7 cellular contexts compared by ENCODE assay signal in the genomic region with DNA sequence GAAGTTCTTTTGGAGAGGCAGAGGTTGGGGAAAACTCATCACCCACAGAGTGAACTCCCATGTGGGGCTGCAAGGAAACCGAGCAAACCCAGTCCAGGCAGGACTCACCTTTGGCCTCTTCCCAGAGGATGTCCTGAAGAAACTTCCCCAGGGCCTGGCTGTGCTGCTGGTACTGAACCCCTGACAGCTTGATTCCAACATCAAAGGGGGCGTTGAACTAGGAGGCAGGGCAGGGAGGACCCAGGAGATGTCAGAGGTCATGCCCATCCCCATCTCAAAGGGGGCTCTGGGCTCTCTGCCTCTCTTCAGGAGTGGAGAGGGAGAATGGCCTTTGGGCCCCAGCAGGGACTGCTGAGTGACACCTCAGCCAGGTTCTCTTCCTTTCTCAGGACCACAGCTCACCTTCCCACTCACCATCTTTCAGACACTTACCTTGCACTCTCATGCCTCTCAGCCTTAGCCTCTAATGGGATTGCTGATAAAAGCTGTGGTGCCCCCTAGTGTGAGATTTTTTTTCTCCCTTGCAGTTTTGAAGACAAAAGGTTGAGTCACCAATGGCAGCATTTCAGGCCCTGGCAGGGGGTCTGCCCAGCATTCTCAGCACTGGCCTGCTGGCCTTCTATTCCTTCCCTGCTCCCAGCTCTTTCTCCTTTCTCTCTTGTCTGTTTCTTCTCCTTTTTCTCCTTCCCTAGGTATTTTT. TPM values are rescaled to one million over a fixed set of nuclear protein-coding genes. Genes with fewer than 3 reads are reported as not detected.
DNase-seq lines count a peak whose midpoint lies in the region; ATAC-seq, FAIRE-seq and TF ChIP-seq lines count a peak whose summit lies in the region.

No MANE protein-coding gene starts in this region.

- intact Hi-C loops in K562 (cut with micrococcal nuclease): no loop called here

- no peaks in the 10 kb centered on the region for H3K9me3 ChIP-seq in K562 (replicated peaks; ENCODE audit: control insufficient read depth, insufficient read depth, low read depth, low read length)
- H3K9me3 ChIP-seq in lung (ENCODE audit: control insufficient read depth in 2 of 2, insufficient read depth in 1 of 2, low read length in 1 of 2): no peaks in the 10 kb centered on the region

- TF ChIP-seq EP300 in K562 (IDR thresholded peaks at IDR 0.05; ENCODE audit: low read length): no peak

- H2AFZ ChIP-seq in K562 (ENCODE audit: low read depth, low read length): no peak overlapping the region

- no peaks in the 10 kb centered on the region for H4K20me1 ChIP-seq in K562 (replicated peaks; ENCODE audit: control insufficient read depth, insufficient read depth, low read length)

- H3K27ac ChIP-seq in K562 (ENCODE audit: extremely low read depth, low read depth, low read length): no peak overlapping the region
- no peak overlapping the region for H3K27ac ChIP-seq in lung (ENCODE audit: low read depth in 1 of 2, low read length in 1 of 2)

- POLR2A ChIA-PET in K562 (lab: Yijun Ruan, JAX): interaction anchor here (0.6 to 1.6 kb wide), 6 partner anchors 10 to 51 kb away, joined by 3 to 6 read pairs (median 4); no protein-coding TSS in a partner anchor

- CTCF ChIA-PET in K562 (lab: Yijun Ruan, JAX; ENCODE audit: low intra/inter-chr PET ratio): no interaction called here

- no TSS peak for BruUV-seq in K562 (replicated peaks; lab: Mats Ljungman, UMichigan)

- no peak; the same call in 1 of the 2 replicates for TF ChIP-seq POLR2A in K562 (conservative IDR thresholded peaks at IDR 0.05)

- ATAC-seq in K562: no peak
- ATAC-seq in lung (ENCODE audit: insufficient read depth, low FRiP score): no peak
- no peak for ATAC-seq in GM18498 (IDR thresholded peaks at IDR 0.05; ENCODE audit: unreplicated experiment)
- ATAC-seq in GM19455 (IDR thresholded peaks at IDR 0.05; ENCODE audit: unreplicated experiment): no peak

- WGBS in K562 (ENCODE audit: insufficient coverage, low coverage, missing lambda C conversion rate): 61% methylated on average over 2 of the region's 2 CpGs
- WGBS in lung, 2 donors: 76 to 84% methylated on average over 2 of the region's 2 CpGs

- H3K36me3 ChIP-seq in K562 (ENCODE audit: control insufficient read depth, insufficient read depth, low read length) (peaks cover 42% of the 10 kb centered on the region; the same call in 2 of the 3 replicates), lung (ENCODE audit: control insufficient read depth in 2 of 2, insufficient read depth in 2 of 2, low read length in 2 of 2) (peaks cover 0 to 17% of the 10 kb centered on the region in 2 donors)

- TF ChIP-seq CTCF in GM10266 (IDR thresholded peaks at IDR 0.05; ENCODE audit: control insufficient read depth, insufficient read depth, low read depth, missing control alignments) (peak; percentile 53), K562 (IDR thresholded peaks at IDR 0.05 in 2 of 3, conservative IDR thresholded peaks at IDR 0.05 in 1 of 3; ENCODE audit: insufficient read depth in 2 of 3, low read depth in 1 of 3, low read length in 3 of 3) (no peak), lung (IDR thresholded peaks at IDR 0.05; ENCODE audit: control extremely low read depth, extremely low read depth) (no peak)

- DNase-seq in GM10266 (ENCODE audit: extremely low spot score) (peak; percentile 38), NCI-H1092 treated with DMSO at 0.1 percent for 48 hours (lab: John Stamatoyannopoulos, UW) (peak; percentile 61), K562 (ENCODE audit: extremely low read depth in 1 of 4, low spot score in 3 of 4) (no peak), lung (ENCODE audit: low spot score) (peak; percentile 55), UCSD-AML1 (lab: John Stamatoyannopoulos, UW; ENCODE audit: unreplicated experiment) (no peak)

- no peaks in the 10 kb centered on the region for H3K27me3 ChIP-seq in K562 (ENCODE audit: control insufficient read depth in 2 of 2, insufficient read depth in 2 of 2, low read length in 2 of 2)
- no peaks in the 10 kb centered on the region for H3K27me3 ChIP-seq in lung (ENCODE audit: control insufficient read depth, insufficient read depth)

- no peak for TF ChIP-seq RAD21 in K562 (CRISPR knock-in tag; conservative IDR thresholded peaks at IDR 0.05 in 1 of 2, IDR thresholded peaks at IDR 0.05 in 1 of 2)

- no peaks in the 10 kb centered on the region for H3K9me1 ChIP-seq in K562 (ENCODE audit: control insufficient read depth, insufficient read depth, low read length)

- H3K4me2 ChIP-seq in K562 (ENCODE audit: insufficient read depth, low read length): no peak overlapping the region

- no peak overlapping the region for H3K9ac ChIP-seq in K562 (ENCODE audit: insufficient read depth in 1 of 2, low read depth in 2 of 2, low read length in 2 of 2)

- H3K4me3 ChIP-seq in K562 (no peak overlapping the region), lung (no peak overlapping the region)

- peaks cover 0 to 3% of the 10 kb centered on the region in 2 experiments; a peak in 2 of 5 replicates for H3K4me1 ChIP-seq in K562 (replicated peaks in 1 of 2; ENCODE audit: control insufficient read depth in 2 of 2, insufficient read depth in 2 of 2, low read length in 2 of 2)
- no peaks in the 10 kb centered on the region for H3K4me1 ChIP-seq in lung (ENCODE audit: control insufficient read depth in 2 of 2, insufficient read depth in 2 of 2, low read length in 2 of 2)

- no peak for FAIRE-seq in K562 (lab: Jason Lieb, UNC)

- in situ Hi-C loops in K562 (cut with MboI): no loop called here

- no peaks in the 10 kb centered on the region for H3K79me2 ChIP-seq in K562 (ENCODE audit: control insufficient read depth, insufficient read depth, low read length)

RNA-seq across cellular contexts. Expression of a gene that starts 6.0 kb away (rescaled TPM):
- 1.2 and 1.5 TPM in 2 replicates for total RNA-seq in K562 (2011; cell fraction: chromatin; rRNA removed; ENCODE audit: low replicate concordance)
- 0.83 and 1.1 TPM in 2 replicates for total RNA-seq in K562 (2011; cell fraction: nucleolus; rRNA removed)
- 0.84 and 1.6 TPM in 2 replicates for total RNA-seq in K562 (2011; cell fraction: nucleoplasm; rRNA removed)
- total RNA-seq in K562 (2014; rRNA removed): 0.45 TPM in 1 of 2 replicates, not detected in the other
- not detected in 2 replicates for total RNA-seq in K562 (2014; rRNA removed; fragmentation: Illumina TruSeq; extraction: Trizol)
- total RNA-seq in K562 (2015; rRNA removed; fragmentation: Illumina TruSeq; extraction: Trizol): 0.60 TPM in 1 of 2 replicates, not detected in the other
- 0.29 and 0.34 TPM in 2 replicates for total RNA-seq in K562 (2021)
- polyA plus RNA-seq in K562 (2011; rRNA removed): 0.08 and 0.09 TPM in 2 replicates
- 0.06 TPM in 1 of 2 replicates, not detected in the other for polyA plus RNA-seq in K562 (2011; cell fraction: cytosol; rRNA removed)
- polyA plus RNA-seq in K562 (2011; cell fraction: nucleus; rRNA removed): 0.35 and 0.75 TPM in 2 replicates
- polyA plus RNA-seq in K562 (2012): 0.51 and 0.53 TPM in 2 replicates
- 0.15 TPM in 1 of 2 replicates, not detected in the other for polyA plus RNA-seq in K562 (2014; fragmentation: Illumina TruSeq; extraction: Trizol)
- polyA plus RNA-seq in K562 (2014; fragmentation: Nextera tagmentation; extraction: Ambion mirVana): not detected
- 0.16 and 0.19 TPM in 2 replicates for polyA plus RNA-seq in K562 (2014; rRNA removed)
- polyA minus RNA-seq in K562 (2011; rRNA and poly(A)+ RNA removed): 0.21 TPM in 1 of 2 replicates, not detected in the other
- polyA minus RNA-seq in K562 (2011; cell fraction: cytosol; rRNA and poly(A)+ RNA removed): not detected in 2 replicates
- polyA minus RNA-seq in K562 (2011; cell fraction: nucleus; rRNA and poly(A)+ RNA removed): 0.22 TPM in 1 of 2 replicates, not detected in the other
- total RNA-seq in lung: 10 to 100 TPM in 1 of 2 donors, 1 to 10 TPM in 1; 7.6 to 28.2 TPM
- 10 to 100 TPM in 1 of 2 donors, 1 to 10 TPM in 1; 5.4 to 13.7 TPM for polyA plus RNA-seq in lung

RNA-seq across cellular contexts. Expression of a gene that starts 34.2 kb away (rescaled TPM):
- total RNA-seq in K562 (2011; cell fraction: chromatin; rRNA removed; ENCODE audit: low replicate concordance): 285 and 425 TPM in 2 replicates
- 250 and 265 TPM in 2 replicates for total RNA-seq in K562 (2011; cell fraction: nucleolus; rRNA removed)
- 278 and 337 TPM in 2 replicates for total RNA-seq in K562 (2011; cell fraction: nucleoplasm; rRNA removed)
- total RNA-seq in K562 (2014; rRNA removed): 256 and 318 TPM in 2 replicates
- 124 and 145 TPM in 2 replicates for total RNA-seq in K562 (2014; rRNA removed; fragmentation: Illumina TruSeq; extraction: Trizol)
- total RNA-seq in K562 (2015; rRNA removed; fragmentation: Illumina TruSeq; extraction: Trizol): 192 and 196 TPM in 2 replicates
- total RNA-seq in K562 (2021): 199 and 209 TPM in 2 replicates
- 199 and 308 TPM in 2 replicates for polyA plus RNA-seq in K562 (2011; rRNA removed)
- polyA plus RNA-seq in K562 (2011; cell fraction: cytosol; rRNA removed): 331 and 334 TPM in 2 replicates
- 250 and 306 TPM in 2 replicates for polyA plus RNA-seq in K562 (2011; cell fraction: nucleus; rRNA removed)
- 186 and 201 TPM in 2 replicates for polyA plus RNA-seq in K562 (2012)
- polyA plus RNA-seq in K562 (2014; fragmentation: Illumina TruSeq; extraction: Trizol): 274 and 284 TPM in 2 replicates
- polyA plus RNA-seq in K562 (2014; fragmentation: Nextera tagmentation; extraction: Ambion mirVana): 100 to 1,000 TPM in 1 of 2 experiments, 10 to 100 TPM in 1; 71.5 to 116 TPM
- polyA plus RNA-seq in K562 (2014; rRNA removed): 152 and 181 TPM in 2 replicates
- polyA minus RNA-seq in K562 (2011; rRNA and poly(A)+ RNA removed): 268 and 286 TPM in 2 replicates
- polyA minus RNA-seq in K562 (2011; cell fraction: cytosol; rRNA and poly(A)+ RNA removed): 204 and 250 TPM in 2 replicates
- polyA minus RNA-seq in K562 (2011; cell fraction: nucleus; rRNA and poly(A)+ RNA removed): 102 and 172 TPM in 2 replicates
- 100 to 1,000 TPM; 103 to 129 TPM for total RNA-seq in lung
- 100 to 1,000 TPM in 1 of 2 donors, 10 to 100 TPM in 1; 99.9 to 170 TPM for polyA plus RNA-seq in lung

RNA-seq across cellular contexts. Expression of a gene that starts 38.5 kb away (rescaled TPM):
- 72.5 and 115 TPM in 2 replicates for total RNA-seq in K562 (2011; cell fraction: chromatin; rRNA removed; ENCODE audit: low replicate concordance)
- total RNA-seq in K562 (2011; cell fraction: nucleolus; rRNA removed): 71.2 and 76.0 TPM in 2 replicates
- total RNA-seq in K562 (2011; cell fraction: nucleoplasm; rRNA removed): 73.4 and 78.1 TPM in 2 replicates
- total RNA-seq in K562 (2014; rRNA removed) (10.9 and 14.7 TPM in 2 replicates), K562 (2014; rRNA removed; fragmentation: Illumina TruSeq; extraction: Trizol) (25.0 and 25.8 TPM in 2 replicates), K562 (2015; rRNA removed; fragmentation: Illumina TruSeq; extraction: Trizol) (29.0 and 30.3 TPM in 2 replicates), K562 (2021) (38.8 and 44.7 TPM in 2 replicates), lung (10 to 100 TPM; 26.5 to 32.9 TPM)
- polyA plus RNA-seq in K562 (2011; rRNA removed) (20.8 and 27.2 TPM in 2 replicates), K562 (2014; fragmentation: Illumina TruSeq; extraction: Trizol) (34.9 and 36.6 TPM in 2 replicates), K562 (2014; fragmentation: Nextera tagmentation; extraction: Ambion mirVana) (1 to 10 TPM; 5.2 to 7.9 TPM), K562 (2014; rRNA removed) (23.7 and 28.0 TPM in 2 replicates), lung (10 to 100 TPM; 12.0 to 21.1 TPM)
- 20.7 and 21.3 TPM in 2 replicates for polyA plus RNA-seq in K562 (2011; cell fraction: cytosol; rRNA removed)
- 33.0 and 34.2 TPM in 2 replicates for polyA plus RNA-seq in K562 (2011; cell fraction: nucleus; rRNA removed)
- 25.7 and 36.1 TPM in 2 replicates for polyA plus RNA-seq in K562 (2012)
- polyA minus RNA-seq in K562 (2011; rRNA and poly(A)+ RNA removed): 27.0 and 40.2 TPM in 2 replicates
- polyA minus RNA-seq in K562 (2011; cell fraction: cytosol; rRNA and poly(A)+ RNA removed): 13.5 and 22.0 TPM in 2 replicates
- polyA minus RNA-seq in K562 (2011; cell fraction: nucleus; rRNA and poly(A)+ RNA removed): 27.6 and 34.4 TPM in 2 replicates

Comparison
In these comparisons a context has a peak if more than half of its experiments do, and no peak if none do; other contexts are left out.
1. DNase-seq: peak in GM10266 (single experiment), NCI-H1092 treated with DMSO at 0.1 percent for 48 hours (single experiment) and lung (single experiment); none in K562 (0 of 4) and UCSD-AML1 (single experiment).